ENCODE assay signal across 1 cellular context in genomic region chr6:31149827-31150447, GRCh38.
TF ChIP-seq lines count a peak whose summit lies in the region.

No MANE protein-coding gene starts in this region.

TF ChIP-seq in H1, 55 proteins besides CTCF, POLR2A, EP300 and RAD21:
- no peak for TF ChIP-seq HDAC6 (IDR thresholded peaks at IDR 0.05; ENCODE audit: low read depth, low read length)
- no peak for TF ChIP-seq MAFK (IDR thresholded peaks at IDR 0.05; ENCODE audit: low read depth, low read length)
- no peak for TF ChIP-seq POLR2AphosphoS5 (IDR thresholded peaks at IDR 0.05; ENCODE audit: low read depth, low read length)
- TF ChIP-seq RBBP5 (IDR thresholded peaks at IDR 0.05; ENCODE audit: borderline replicate concordance, low read depth, low read length), result no peak
- no peak for TF ChIP-seq PHF8 (conservative IDR thresholded peaks at IDR 0.05; ENCODE audit: low read depth, low read length)
- TF ChIP-seq USF2 (IDR thresholded peaks at IDR 0.05; ENCODE audit: low read length), result no peak
- no peak for TF ChIP-seq SUZ12 (IDR thresholded peaks at IDR 0.05; ENCODE audit: low read length)
TF ChIP-seq in H1: peak in this region for 0.
